Comparison of ENCODE assay signal across 21 cellular contexts in genomic region chr2:224106794-224107193, GRCh38.
DNase-seq lines count a peak whose midpoint lies in the region; ATAC-seq and TF ChIP-seq lines count a peak whose summit lies in the region.
"Had no signal": no experiment of that assay in that cellular context is flagged by ENCODE, and none has a peak within 500 bp of the region (broad histone marks: within the 10 kb centered on the region; RNA-seq: fewer than 3 reads in every experiment).

No MANE protein-coding gene starts in this region.

- no peaks in the 10 kb centered on the region for H4K20me1 ChIP-seq in IMR-90 (ENCODE audit: insufficient read depth, low read length)
- H4K20me1 ChIP-seq: BLaER1 had no signal

- H3K4me2 ChIP-seq in IMR-90 (ENCODE audit: low read depth, low read length) = no peak overlapping the region
- no peak overlapping the region for H3K4me2 ChIP-seq in trophoblast cell (ENCODE audit: low read length)
- H3K4me2 ChIP-seq: BLaER1 had no signal

- ATAC-seq in IMR-90 (ENCODE audit: low read depth) (no peak), HG03469 (IDR thresholded peaks at IDR 0.05; ENCODE audit: unreplicated experiment) (no peak)
- ATAC-seq: GM12878 had no signal

- no peak for DNase-seq in IMR-90
- peak; percentile 38 to 66 for DNase-seq in trophoblast cell
- DNase-seq in erythroblast (lab: John Stamatoyannopoulos, UW) = no peak
- DNase-seq: 8988T; ACHN; BE2C; CD4-positive, alpha-beta memory T cell; CD4-positive, CD25-positive, alpha-beta regulatory T cell; CD8-positive, alpha-beta memory T cell; COR-L47; DMS 273 treated with DMSO at 0.1 percent for 48 hours; DMS153; DMS53; DMS79; DND-41; EL; GDM1 had no signal

- H3K23ac ChIP-seq in IMR-90 (ENCODE audit: low read depth, low read length) = no peak overlapping the region
- H3K23ac ChIP-seq in trophoblast cell (ENCODE audit: low read length) = no peak overlapping the region

- no peaks in the 10 kb centered on the region for H3K79me1 ChIP-seq in IMR-90 (ENCODE audit: low read depth in 1 of 2, low read length in 2 of 2)
- peaks cover 2% of the 10 kb centered on the region for H3K79me1 ChIP-seq in trophoblast cell (ENCODE audit: low read length)

- H2BK15ac ChIP-seq in IMR-90 (ENCODE audit: low read depth, low read length) = no peak overlapping the region

- H3K27ac ChIP-seq in HEK293 (ENCODE audit: extremely low read depth, low read depth, low read length) (no peak overlapping the region), IMR-90 (ENCODE audit: insufficient read depth, low read length) (no peak overlapping the region), trophoblast cell (ENCODE audit: low read depth, low read length) (no peak overlapping the region)
- H3K27ac ChIP-seq: BLaER1 had no signal

- in situ Hi-C loops in IMR-90 (cut with MboI; ENCODE audit: low sequenced_read_pairs) = no loop called here

- no peak overlapping the region for H2BK12ac ChIP-seq in trophoblast cell (ENCODE audit: low read length)

- H4K8ac ChIP-seq in IMR-90 (ENCODE audit: low read depth in 2 of 2, low read length in 2 of 2) = no peak overlapping the region
- no peak overlapping the region for H4K8ac ChIP-seq in trophoblast cell (ENCODE audit: low read depth, low read length)

- H3K4ac ChIP-seq in IMR-90 (ENCODE audit: low read depth, low read length) = no peak overlapping the region
- H3K4ac ChIP-seq in trophoblast cell (ENCODE audit: low read depth, low read length) = no peak overlapping the region

- H3K4me3 ChIP-seq in HEK293 (ENCODE audit: low read depth, low read length) (no peak overlapping the region), IMR-90 (ENCODE audit: insufficient read depth, low read depth, low read length) (no peak overlapping the region), trophoblast cell (ENCODE audit: low read depth, low read length) (no peak overlapping the region)
- H3K4me3 ChIP-seq: BLaER1, GM12878 had no signal

- TF ChIP-seq RAD21 in IMR-90 (IDR thresholded peaks at IDR 0.05; ENCODE audit: low read length) = no peak

- no peak overlapping the region for H2AK9ac ChIP-seq in IMR-90 (replicated peaks; ENCODE audit: low read depth, low read length, poor library complexity)

- H3K4me1 ChIP-seq in HEK293 (ENCODE audit: control insufficient read depth, insufficient read depth, low read length) (no peaks in the 10 kb centered on the region), IMR-90 (ENCODE audit: control insufficient read depth, insufficient read depth, low read length) (peaks cover 11% of the 10 kb centered on the region), trophoblast cell (ENCODE audit: control insufficient read depth in 1 of 2, insufficient read depth in 2 of 2, low read length in 2 of 2) (peaks cover 2 to 3% of the 10 kb centered on the region in 2 experiments)
- H3K4me1 ChIP-seq: BE2C had no signal

- H4K91ac ChIP-seq in IMR-90 (ENCODE audit: insufficient read depth, low read depth, low read length) = no peak overlapping the region
- H4K91ac ChIP-seq in trophoblast cell (ENCODE audit: low read depth, low read length) = no peak overlapping the region

- WGBS in IMR-90 (ENCODE audit: extremely low coverage in 2 of 2, insufficient read length in 1 of 2), 2 experiments = no CpG with 5 or more reads among the region's 2 CpGs
- no CpG with 5 or more reads among the region's 2 CpGs for WGBS in trophoblast cell (ENCODE audit: extremely low coverage, insufficient coverage, insufficient read length)

- H4K12ac ChIP-seq in trophoblast cell (ENCODE audit: low read depth, low read length) = no peak overlapping the region

- POLR2A ChIA-PET in HEK293 (lab: Yijun Ruan, JAX) (no interaction called here), IMR-90 (lab: Charles Lee; ENCODE audit: unreplicated experiment) (no interaction called here)

- H3K36me3 ChIP-seq in HEK293 (ENCODE audit: control insufficient read depth in 2 of 2, insufficient read depth in 1 of 2, low read length in 2 of 2) (no peaks in the 10 kb centered on the region), IMR-90 (ENCODE audit: control insufficient read depth, insufficient read depth, low read length) (no peaks in the 10 kb centered on the region), trophoblast cell (ENCODE audit: control insufficient read depth in 1 of 2, insufficient read depth in 2 of 2, low read length in 2 of 2) (no peaks in the 10 kb centered on the region)
- H3K36me3 ChIP-seq: BE2C, BLaER1 had no signal

- H3K79me2 ChIP-seq in trophoblast cell (ENCODE audit: control insufficient read depth, insufficient read depth, low read length, poor library complexity) = peaks cover 1% of the 10 kb centered on the region

- H3K18ac ChIP-seq in IMR-90 (ENCODE audit: low read depth, low read length) (no peak overlapping the region), trophoblast cell (ENCODE audit: low read length) (no peak overlapping the region)

- H2BK120ac ChIP-seq in IMR-90 (ENCODE audit: low read depth, low read length) (no peak overlapping the region), trophoblast cell (ENCODE audit: insufficient read depth, low read length, poor library complexity) (no peak overlapping the region)

- dilution Hi-C loops in IMR-90 (cut with HindIII; ENCODE audit: low sequenced_read_pairs, unreplicated experiment) = no loop called here

- TF ChIP-seq CTCF in HEK293 (tag by site-specific recombination; IDR thresholded peaks at IDR 0.05) (no peak), IMR-90 (conservative IDR thresholded peaks at IDR 0.05; ENCODE audit: low read depth, low read length) (no peak)

- H2AK5ac ChIP-seq in IMR-90 (ENCODE audit: low read depth, low read length) = peak overlapping the region; percentile 17; the same call in 1 of the 2 replicates
- no peak overlapping the region for H2AK5ac ChIP-seq in trophoblast cell (ENCODE audit: low read length)

- H3K27me3 ChIP-seq in IMR-90 (ENCODE audit: control insufficient read depth, insufficient read depth, low read length) (no peaks in the 10 kb centered on the region), trophoblast cell (ENCODE audit: insufficient read depth, low read length) (no peaks in the 10 kb centered on the region)
- H3K27me3 ChIP-seq: BE2C, BLaER1 had no signal

- BruUV-seq in IMR-90 (replicated peaks; lab: Mats Ljungman, UMichigan) = no TSS peak

- H3K56ac ChIP-seq in IMR-90 (ENCODE audit: extremely low read depth, insufficient read depth, low read length) = no peak overlapping the region

- intact Hi-C loops in IMR-90 (cut with micrococcal nuclease) = no loop called here

- peaks cover 9% of the 10 kb centered on the region for H3K9me1 ChIP-seq in IMR-90 (ENCODE audit: insufficient read depth, low read length)

- no peak overlapping the region for H4K5ac ChIP-seq in IMR-90 (ENCODE audit: low read depth, low read length)

- TF ChIP-seq POLR2A in IMR-90 (IDR thresholded peaks at IDR 0.05; ENCODE audit: low read depth, low read length) = no peak
- TF ChIP-seq POLR2A in erythroblast (IDR thresholded peaks at IDR 0.05; ENCODE audit: low read length) = no peak

- H3K14ac ChIP-seq in IMR-90 (replicated peaks; ENCODE audit: low read depth, low read length) = 0 out of 2 replicates have a peak overlapping the region, but pooled peaks have one; percentile 16
- H3K14ac ChIP-seq in trophoblast cell (ENCODE audit: low read length) = no peak overlapping the region

- CTCF ChIA-PET in HEK293 (lab: Yijun Ruan, JAX) = no interaction called here
- CTCF ChIA-PET in IMR-90 (lab: Yijun Ruan, JAX) = no interaction called here

- no peak overlapping the region for H2AFZ ChIP-seq in IMR-90 (replicated peaks; ENCODE audit: low read length, poor library complexity)
- no peak overlapping the region for H2AFZ ChIP-seq in trophoblast cell (ENCODE audit: insufficient read depth, low read length, poor library complexity)

- no peaks in the 10 kb centered on the region for H3K9me3 ChIP-seq in HEK293 (ENCODE audit: control insufficient read depth, insufficient read depth, low read depth, low read length)
- H3K9me3 ChIP-seq in IMR-90 (ENCODE audit: control insufficient read depth, insufficient read depth, low read length) = no peaks in the 10 kb centered on the region
- no peaks in the 10 kb centered on the region for H3K9me3 ChIP-seq in trophoblast cell (ENCODE audit: insufficient read depth, low read depth, low read length)
- H3K9me3 ChIP-seq: BE2C, BLaER1 had no signal

- H2BK20ac ChIP-seq in IMR-90 (ENCODE audit: low read depth, low read length) = no peak overlapping the region

- H2BK5ac ChIP-seq in IMR-90 (ENCODE audit: low read depth, low read length, poor library complexity, severe bottlenecking) (no peak overlapping the region), trophoblast cell (ENCODE audit: low read depth, low read length, poor library complexity) (no peak overlapping the region)

- no peak overlapping the region for H3K9ac ChIP-seq in IMR-90 (ENCODE audit: low read depth, low read length)
- H3K9ac ChIP-seq in trophoblast cell (ENCODE audit: low read length) = no peak overlapping the region
- H3K9ac ChIP-seq: BLaER1 had no signal

TF ChIP-seq in HEK293, 187 proteins besides CTCF, POLR2A, EP300 and RAD21:
- no peak for TF ChIP-seq ZNF221 (tag by site-specific recombination; IDR thresholded peaks at IDR 0.05; ENCODE audit: borderline replicate concordance)
- TF ChIP-seq ATF2 (tag by site-specific recombination; IDR thresholded peaks at IDR 0.05; ENCODE audit: low read depth) = peak; percentile 46; the same call in 1 of the 2 replicates

TF ChIP-seq in IMR-90, 13 proteins besides CTCF, POLR2A, EP300 and RAD21:
- TF ChIP-seq USF2 (IDR thresholded peaks at IDR 0.05; ENCODE audit: low read depth, low read length) (no peak), SMC3 (IDR thresholded peaks at IDR 0.05; ENCODE audit: low read depth, low read length) (no peak), MXI1 (IDR thresholded peaks at IDR 0.05; ENCODE audit: borderline replicate concordance, low read depth, low read length) (no peak)
TF ChIP-seq in IMR-90: peak in this region for 0.

Comparison
In these comparisons a context has a peak if more than half of its experiments do, and no peak if none do; other contexts are left out.
1. DNase-seq: peak in trophoblast cell (2 of 2); none in IMR-90 (single experiment) and erythroblast (0 of 2).